8 cellular contexts compared by ENCODE assay signal in genomic region chr17:15683824-15684478, GRCh38. TPM values are rescaled to one million over a fixed set of nuclear protein-coding genes. Genes with fewer than 3 reads are reported as not detected.
A peak's percentile ranks its signal among the peaks of the same experiment; 100 is the strongest.
DNase-seq lines count a peak whose midpoint lies in the region; ATAC-seq and TF ChIP-seq lines count a peak whose summit lies in the region.
"Not testable (repeated sequence)": the region's sequence is repeated elsewhere in the genome, so short reads cannot be mapped to it uniquely, and the experiment has no call there.

TSS of gene TRIM16 (minus strand) at chr17:15684311. CDS start at chr17:15651609, 32,702 bp downstream.

- H3K27ac ChIP-seq in RWPE2 (ENCODE audit: poor library complexity, severe bottlenecking), result not testable (repeated sequence)

- H3K27me3 ChIP-seq in RWPE2 (ENCODE audit: insufficient read depth, poor library complexity, severe bottlenecking), result not testable (repeated sequence)

- not testable (repeated sequence) for H3K36me3 ChIP-seq in RWPE2 (ENCODE audit: low read depth)

- H3K27me3 Mint-ChIP-seq in activated T-helper 17 cell treated with anti-CD3 and anti-CD28 coated beads, Interleukin-2, amount 50 U/mL, for 72 hours, result not testable (repeated sequence)
- peaks cover 0 to 10% (median 7%) of the 10 kb centered on the region in 3 donors for H3K27me3 Mint-ChIP-seq in naive B cell

- H3K4me3 Mint-ChIP-seq in activated T-helper 17 cell treated with anti-CD3 and anti-CD28 coated beads, Interleukin-2, amount 50 U/mL, for 72 hours, result peak within 1 kb of the TSS; percentile 96
- peak within 1 kb of the TSS; percentile 91 to 97 (median 96) for H3K4me3 Mint-ChIP-seq in naive B cell

- DNase-seq in DMS79 treated with DMSO at 0.1 percent for 48 hours (lab: John Stamatoyannopoulos, UW) (peak; percentile 10), KBM-7 (peak; percentile 77), fibroblast of mammary gland (ENCODE audit: low read depth) (peak; percentile 40), naive B cell (peak; percentile 70)
- DNase-seq in RWPE2 (ENCODE audit: low spot score), result not testable (repeated sequence)
- DNase-seq in stimulated activated CD8-positive, alpha-beta memory T cell treated with anti-CD3 and anti-CD28 coated beads, Interleukin-7, amount 100 ng/mL, for 24 hours (ENCODE audit: low read depth), result peak; percentile 59

- peak within 1 kb of the TSS; percentile 56 for H3K4me3 ChIP-seq in RWPE2 (ENCODE audit: severe bottlenecking)
- H3K4me3 ChIP-seq in fibroblast of mammary gland (ENCODE audit: control insufficient read depth, low read depth, low read length), result peak within 1 kb of the TSS; percentile 63

- peaks cover 15% of the 10 kb centered on the region for H3K4me1 Mint-ChIP-seq in activated T-helper 17 cell treated with anti-CD3 and anti-CD28 coated beads, Interleukin-2, amount 50 U/mL, for 72 hours
- H3K4me1 Mint-ChIP-seq in naive B cell, result peaks cover 8 to 25% (median 14%) of the 10 kb centered on the region in 3 donors

- not testable (repeated sequence) for H3K36me3 Mint-ChIP-seq in activated T-helper 17 cell treated with anti-CD3 and anti-CD28 coated beads, Interleukin-2, amount 50 U/mL, for 72 hours (ENCODE audit: low read depth); naive B cell

- not testable (repeated sequence) for H3K9me3 ChIP-seq in RWPE2 (ENCODE audit: severe bottlenecking)

- H3K9me3 Mint-ChIP-seq in activated T-helper 17 cell treated with anti-CD3 and anti-CD28 coated beads, Interleukin-2, amount 50 U/mL, for 72 hours; naive B cell: not testable (repeated sequence)

- ATAC-seq in GM21786 (IDR thresholded peaks at IDR 0.05; ENCODE audit: unreplicated experiment) (peak; percentile 95), RWPE2 (ENCODE audit: low read depth) (peak; percentile 91), naive B cell (ENCODE audit: low read depth in 2 of 2) (peak; percentile 95 to 99)
- ATAC-seq in activated T-helper 17 cell treated with anti-CD3 and anti-CD28 coated beads, Interleukin-2, amount 50 U/mL, for 72 hours (replicated peaks), result peak; percentile 94

- H3K4me1 ChIP-seq in RWPE2 (ENCODE audit: insufficient read depth, poor library complexity, severe bottlenecking), result not testable (repeated sequence)

- H3K27ac Mint-ChIP-seq in activated T-helper 17 cell treated with anti-CD3 and anti-CD28 coated beads, Interleukin-2, amount 50 U/mL, for 72 hours, result peak within 1 kb of the TSS; percentile 86
- H3K27ac Mint-ChIP-seq in naive B cell, result peak within 1 kb of the TSS; percentile 4 to 96 (median 88)

- in situ Hi-C loops in KBM-7 (cut with MboI; ENCODE audit: low pct_unique_long_range_greater_than_20kb, low sequenced_read_pairs), result not testable (repeated sequence)

- peak; percentile 14 for TF ChIP-seq CTCF in RWPE2 (IDR thresholded peaks at IDR 0.05; ENCODE audit: poor library complexity, severe bottlenecking)
- not testable (repeated sequence) for TF ChIP-seq CTCF in fibroblast of mammary gland (conservative IDR thresholded peaks at IDR 0.05; ENCODE audit: control insufficient read depth, insufficient read depth, low read depth, low read length)

RNA-seq across cellular contexts. Expression of gene TRIM16, which starts in this region (rescaled TPM):
- total RNA-seq in activated T-helper 17 cell treated with anti-CD3 and anti-CD28 coated beads, Interleukin-2, amount 50 U/mL, for 72 hours, result 10 to 100 TPM; 13.9 to 20.4 TPM
- polyA plus RNA-seq in naive B cell (ENCODE audit: low read depth in 6 of 6), result 1 to 10 TPM in 5 of 6 donors, not detected in 1; 2.0 to 6.7 (median 4.3) TPM
